ENCODE assay signal across 22 cellular contexts in genomic region chr15:50959717-50960116, GRCh38.
"Had no signal": no experiment of that assay in that cellular context is flagged by ENCODE, and none has a peak within 500 bp of the region (broad histone marks: within the 10 kb centered on the region; RNA-seq: fewer than 3 reads in every experiment).

No MANE protein-coding gene starts in this region.

- H3K4me3 Mint-ChIP-seq: effector memory CD8-positive, alpha-beta T cell; naive thymus-derived CD8-positive, alpha-beta T cell; nephron progenitor cell; stimulated activated effector memory CD8-positive, alpha-beta T cell treated with anti-CD3 and anti-CD28 coated beads, Interleukin-12 subunit alpha, Interleukin-12 subunit beta, amount 100 ng/mL, for 72 hours had no signal

- H3K27me3 Mint-ChIP-seq: effector memory CD8-positive, alpha-beta T cell; naive thymus-derived CD8-positive, alpha-beta T cell had no signal

- H3K27ac ChIP-seq: gastrocnemius medialis, lower lobe of right lung, psoas muscle, sigmoid colon, stomach, thyroid gland, vagina had no signal

- H3K4me1 Mint-ChIP-seq: nephron progenitor cell; stimulated activated effector memory CD8-positive, alpha-beta T cell treated with anti-CD3 and anti-CD28 coated beads, Interleukin-12 subunit alpha, Interleukin-12 subunit beta, amount 100 ng/mL, for 72 hours had no signal

- ATAC-seq: effector memory CD8-positive, alpha-beta T cell; gastrocnemius medialis; left ventricle myocardium superior; lower lobe of right lung; naive thymus-derived CD8-positive, alpha-beta T cell; psoas muscle; right cardiac atrium; stimulated activated effector memory CD8-positive, alpha-beta T cell treated with anti-CD3 and anti-CD28 coated beads, Interleukin-12 subunit alpha, Interleukin-12 subunit beta, amount 100 ng/mL, for 72 hours had no signal

- FAIRE-seq: endometrium, keratinocyte had no signal

- H3K4me3 ChIP-seq: gastrocnemius medialis, lower lobe of right lung, psoas muscle, sigmoid colon, stomach, thyroid gland, vagina had no signal

- H3K27ac Mint-ChIP-seq: effector memory CD8-positive, alpha-beta T cell; naive thymus-derived CD8-positive, alpha-beta T cell; nephron progenitor cell; stimulated activated effector memory CD8-positive, alpha-beta T cell treated with anti-CD3 and anti-CD28 coated beads, Interleukin-12 subunit alpha, Interleukin-12 subunit beta, amount 100 ng/mL, for 72 hours had no signal

- H3K4me1 ChIP-seq: gastrocnemius medialis, lower lobe of right lung, psoas muscle, sigmoid colon, stomach, thyroid gland, vagina had no signal

- H3K9me3 ChIP-seq: thyroid gland had no signal

- DNase-seq: effector memory CD8-positive, alpha-beta T cell; gastrocnemius medialis; head of caudate nucleus; left ventricle myocardium superior; lower lobe of right lung; naive thymus-derived CD8-positive, alpha-beta T cell; nephron progenitor cell; nucleus accumbens; posterior cingulate gyrus; psoas muscle; right cardiac atrium; sigmoid colon; stimulated activated CD4-positive, alpha-beta T cell treated with anti-CD3 and anti-CD28 coated beads, Interleukin-2, amount 100 ng/mL, for 24 hours; stimulated activated CD4-positive, alpha-beta T cell treated with anti-CD3 and anti-CD28 coated beads, Interleukin-4, amount 100 ng/mL, for 24 hours; stimulated activated naive CD4-positive, alpha-beta T cell treated with Interleukin-2 at 50 U/mL for 16 hours; stomach; thyroid gland; trophoblast cell had no signal
